Comparison of ENCODE assay signal across 1 cellular context in genomic region chr2:240588669-240589068, GRCh38.
TF ChIP-seq lines count a peak whose summit lies in the region.

No MANE protein-coding gene starts in this region.

TF ChIP-seq in GM12878, 131 proteins besides CTCF, POLR2A, EP300 and RAD21:
- TF ChIP-seq ASH2L (IDR thresholded peaks at IDR 0.05; ENCODE audit: borderline replicate concordance, low read depth): no peak
- no peak for TF ChIP-seq EGR1 (IDR thresholded peaks at IDR 0.05; ENCODE audit: borderline replicate concordance in 1 of 2, low read depth in 2 of 2, low read length in 2 of 2)
- no peak for TF ChIP-seq STAT1 (conservative IDR thresholded peaks at IDR 0.05)
- TF ChIP-seq KLF5 (IDR thresholded peaks at IDR 0.05; ENCODE audit: partially characterized antibody): no peak
